1 cellular context compared by ENCODE assay signal in genomic region chr17:72117748-72118587, GRCh38.
TF ChIP-seq lines count a peak whose summit lies in the region.

No MANE protein-coding gene starts in this region.

TF ChIP-seq in GM12878, 131 proteins besides CTCF, POLR2A, EP300 and RAD21 (continued from another document):
- TF ChIP-seq BCLAF1 (IDR thresholded peaks at IDR 0.05) (no peak), MEF2A (IDR thresholded peaks at IDR 0.05; ENCODE audit: insufficient read depth, low read depth, low read length) (no peak)
TF ChIP-seq in GM12878: peak in this region for 4.
